Comparison of ENCODE assay signal across 15 cellular contexts in genomic region chr7:105962353-105962752, GRCh38. TPM values are rescaled to one million over a fixed set of nuclear protein-coding genes. Genes with fewer than 3 reads are reported as not detected.
DNase-seq lines count a peak whose midpoint lies in the region; ATAC-seq, FAIRE-seq and TF ChIP-seq lines count a peak whose summit lies in the region.
"Had no signal": no experiment of that assay in that cellular context is flagged by ENCODE, and none has a peak within 500 bp of the region (broad histone marks: within the 10 kb centered on the region; RNA-seq: fewer than 3 reads in every experiment).

No MANE protein-coding gene starts in this region.

- intact Hi-C loops in Right ventricle myocardium superior (cut with DNase I) = no loop called here
- intact Hi-C loops in CD8-positive, alpha-beta T cell (cut with DNase I, micrococcal nuclease) = no loop called here

- ATAC-seq in Right ventricle myocardium superior (ENCODE audit: poor library complexity) = peak; percentile 16
- no peak for ATAC-seq in GM19397 (IDR thresholded peaks at IDR 0.05; ENCODE audit: unreplicated experiment)
- ATAC-seq in CD8-positive, alpha-beta T cell = no peak
- ATAC-seq: K562 had no signal

- no peak overlapping the region for H4K5ac ChIP-seq in mesendoderm (ENCODE audit: low read length)

- H2AK5ac ChIP-seq in mesendoderm (ENCODE audit: low read length) = peak overlapping the region; percentile 91

- POLR2A ChIA-PET in CD8-positive, alpha-beta T cell (lab: Charles Lee) = no interaction called here

- no peaks in the 10 kb centered on the region for H3K9me3 Mint-ChIP-seq in CD8-positive, alpha-beta T cell

- H3K36me3 ChIP-seq in right atrium auricular region (no peaks in the 10 kb centered on the region), mesendoderm (ENCODE audit: control insufficient read depth, insufficient read depth, low read length) (no peaks in the 10 kb centered on the region), rectal smooth muscle tissue (ENCODE audit: control insufficient read depth, insufficient read depth, low read length) (no peaks in the 10 kb centered on the region)
- H3K36me3 ChIP-seq in CD8-positive, alpha-beta T cell (ENCODE audit: insufficient read depth, low read length) = no peaks in the 10 kb centered on the region

- FAIRE-seq in D721Med (lab: Jason Lieb, UNC) = no peak
- FAIRE-seq: G401.6, RCC 7860 had no signal

- no peaks in the 10 kb centered on the region for H3K79me2 ChIP-seq in mesendoderm (ENCODE audit: control insufficient read depth, insufficient read depth, low read length)

- no peak overlapping the region for H3K9ac ChIP-seq in mesendoderm (ENCODE audit: low read length)
- no peak overlapping the region for H3K9ac ChIP-seq in rectal smooth muscle tissue (ENCODE audit: low read length)

- H3K27ac Mint-ChIP-seq in CD8-positive, alpha-beta T cell = no peak overlapping the region

- CTCF ChIA-PET in CD8-positive, alpha-beta T cell (lab: Charles Lee) = no interaction called here

- no peak overlapping the region for H3K4ac ChIP-seq in mesendoderm (ENCODE audit: low read depth, low read length)

- no peaks in the 10 kb centered on the region for H3K4me1 Mint-ChIP-seq in CD8-positive, alpha-beta T cell (ENCODE audit: low read depth)

- no peak overlapping the region for H2BK15ac ChIP-seq in mesendoderm (replicated peaks; ENCODE audit: low read depth)

- TF ChIP-seq CTCF in right atrium auricular region (IDR thresholded peaks at IDR 0.05) (no peak), D721Med (IDR thresholded peaks at IDR 0.05; ENCODE audit: insufficient read depth, missing control alignments) (no peak)
- TF ChIP-seq CTCF in CD8-positive, alpha-beta T cell (IDR thresholded peaks at IDR 0.05) = no peak

- H3K18ac ChIP-seq in mesendoderm (ENCODE audit: low read length) = no peak overlapping the region

- H3K56ac ChIP-seq in mesendoderm (ENCODE audit: low read length) = peak overlapping the region; percentile 59

- H3K4me3 Mint-ChIP-seq in CD8-positive, alpha-beta T cell = no peak overlapping the region

- H3K36me3 Mint-ChIP-seq in CD8-positive, alpha-beta T cell = no peaks in the 10 kb centered on the region

- no peaks in the 10 kb centered on the region for H3K9me3 ChIP-seq in right atrium auricular region
- no peaks in the 10 kb centered on the region for H3K9me3 ChIP-seq in CD8-positive, alpha-beta T cell (ENCODE audit: low read length)

- H3K4me1 ChIP-seq in right atrium auricular region = no peaks in the 10 kb centered on the region
- peaks cover 9% of the 10 kb centered on the region for H3K4me1 ChIP-seq in mesendoderm (ENCODE audit: control insufficient read depth, low read depth, low read length)
- H3K4me1 ChIP-seq in rectal smooth muscle tissue (ENCODE audit: control insufficient read depth, insufficient read depth, low read length) = peaks cover 17% of the 10 kb centered on the region
- H3K4me1 ChIP-seq in CD8-positive, alpha-beta T cell (ENCODE audit: insufficient read depth, low read length) = no peaks in the 10 kb centered on the region

- no peak overlapping the region for H3K27ac ChIP-seq in right atrium auricular region
- H3K27ac ChIP-seq in mesendoderm (ENCODE audit: low read depth, low read length) = no peak overlapping the region
- H3K27ac ChIP-seq in rectal smooth muscle tissue (ENCODE audit: low read depth, low read length) = peak overlapping the region; percentile 92
- H3K27ac ChIP-seq in CD8-positive, alpha-beta T cell (ENCODE audit: low read depth, low read length) = no peak overlapping the region
- H3K27ac ChIP-seq: 22Rv1 had no signal

- H4K8ac ChIP-seq in mesendoderm (ENCODE audit: low read depth, low read length) = no peak overlapping the region

- H3K4me3 ChIP-seq in right atrium auricular region (no peak overlapping the region), mesendoderm (ENCODE audit: low read length) (no peak overlapping the region), rectal smooth muscle tissue (ENCODE audit: low read length) (no peak overlapping the region)
- no peak overlapping the region for H3K4me3 ChIP-seq in CD8-positive, alpha-beta T cell (ENCODE audit: low read depth, low read length)
- H3K4me3 ChIP-seq: K562 had no signal

- H3K23ac ChIP-seq in mesendoderm (ENCODE audit: low read length) = peak overlapping the region; percentile 74

- no peak overlapping the region for H3K4me2 ChIP-seq in mesendoderm (ENCODE audit: low read length)

- no CpG with 5 or more reads among the region's 7 CpGs for WGBS in mesendoderm (ENCODE audit: extremely low coverage, insufficient coverage, low lambda C conversion rate)

- no peak for DNase-seq in Right ventricle myocardium superior
- no peak for DNase-seq in right atrium auricular region (ENCODE audit: low spot score)
- DNase-seq in mesendoderm = no peak
- DNase-seq in D721Med (ENCODE audit: insufficient read length, low spot score) = no peak
- DNase-seq in CD8-positive, alpha-beta T cell = no peak
- DNase-seq in hypothalamus (lab: John Stamatoyannopoulos, UW) = no peak
- DNase-seq: HCEC 1CT, NCI-H1694 treated with DMSO at 0.1 percent for 48 hours, SHP77 had no signal

- no peak overlapping the region for H2BK120ac ChIP-seq in mesendoderm (ENCODE audit: low read depth, low read length)

- no peaks in the 10 kb centered on the region for H3K27me3 Mint-ChIP-seq in CD8-positive, alpha-beta T cell (ENCODE audit: low read depth)

- H3K79me1 ChIP-seq in mesendoderm (ENCODE audit: low read length) = no peaks in the 10 kb centered on the region

- H3K27me3 ChIP-seq in right atrium auricular region (no peaks in the 10 kb centered on the region), mesendoderm (ENCODE audit: insufficient read depth, low read length, poor library complexity) (no peaks in the 10 kb centered on the region), rectal smooth muscle tissue (ENCODE audit: control insufficient read depth, insufficient read depth, low read length) (no peaks in the 10 kb centered on the region)
- no peaks in the 10 kb centered on the region for H3K27me3 ChIP-seq in CD8-positive, alpha-beta T cell (ENCODE audit: insufficient read depth, low read length)

- H2BK5ac ChIP-seq in mesendoderm (ENCODE audit: low read length) = peak overlapping the region; percentile 79

RNA-seq across cellular contexts. Expression of gene CDHR3, which starts 0.7 kb away (rescaled TPM):
- 12.4 TPM for total RNA-seq in Right ventricle myocardium superior
- under 1 TPM in 1 of 2 donors, not detected in 1; 0.79 TPM for total RNA-seq in right atrium auricular region
- polyA plus RNA-seq in mesendoderm (2013, experiment 1 of 2) = 4.3 TPM
- polyA plus RNA-seq in mesendoderm (2013, experiment 2 of 2) = 4.9 TPM
- 1 to 10 TPM; 4.3 to 4.4 TPM for total RNA-seq in CD8-positive, alpha-beta T cell
